8 cellular contexts compared by ENCODE assay signal in genomic region chr11:289145-289705, GRCh38. TPM values are rescaled to one million over a fixed set of nuclear protein-coding genes. Genes with fewer than 3 reads are reported as not detected.
DNase-seq lines count a peak whose midpoint lies in the region; ATAC-seq, FAIRE-seq and TF ChIP-seq lines count a peak whose summit lies in the region.

No MANE protein-coding gene starts in this region.

- no peaks in the 10 kb centered on the region for H3K9me3 Mint-ChIP-seq in astrocyte (ENCODE audit: unreplicated experiment)

- H3K27ac Mint-ChIP-seq in astrocyte (ENCODE audit: unreplicated experiment), result no peak overlapping the region

- no peaks in the 10 kb centered on the region for H3K4me1 Mint-ChIP-seq in astrocyte (ENCODE audit: low read depth, unreplicated experiment)

- no peak overlapping the region for H4K5ac ChIP-seq in mesendoderm (ENCODE audit: low read length)

- H2AK5ac ChIP-seq in mesendoderm (ENCODE audit: low read length), result no peak overlapping the region

- POLR2A ChIA-PET in AG04449 (lab: Yijun Ruan, JAX), result no interaction called here

- H3K4me3 ChIP-seq in AG04449 (ENCODE audit: low read depth, low read length) (peak overlapping the region; percentile 61), HUES6 (ENCODE audit: low read depth, low read length) (peak overlapping the region; percentile 64), astrocyte (ENCODE audit: insufficient read depth, low read depth, low read length) (no peak overlapping the region), mesendoderm (ENCODE audit: low read length) (no peak overlapping the region)

- H3K4ac ChIP-seq in mesendoderm (ENCODE audit: low read depth, low read length), result peak overlapping the region; percentile 66

- H2AFZ ChIP-seq in astrocyte (ENCODE audit: low read depth, low read length), result no peak overlapping the region

- H4K8ac ChIP-seq in mesendoderm (ENCODE audit: low read depth, low read length), result no peak overlapping the region

- H3K56ac ChIP-seq in mesendoderm (ENCODE audit: low read length), result peak overlapping the region; percentile 68

- CTCF ChIA-PET in AG04449 (lab: Yijun Ruan, JAX), result interaction anchor here (3.4 to 9.1 kb wide), 2 partner anchors 16 to 38 kb away, joined by 10 to 68 read pairs; partner anchors contain the start of gene IFITM2

- H3K4me1 ChIP-seq in HUES6 (ENCODE audit: control insufficient read depth, insufficient read depth, low read length), result peaks cover 41% of the 10 kb centered on the region
- peaks cover 6% of the 10 kb centered on the region for H3K4me1 ChIP-seq in astrocyte (ENCODE audit: insufficient read depth, low read length)
- H3K4me1 ChIP-seq in mesendoderm (ENCODE audit: control insufficient read depth, low read depth, low read length), result peaks cover 12% of the 10 kb centered on the region

- H3K23ac ChIP-seq in mesendoderm (ENCODE audit: low read length), result no peak overlapping the region

- H3K79me1 ChIP-seq in mesendoderm (ENCODE audit: low read length), result peaks cover 1% of the 10 kb centered on the region

- no peaks in the 10 kb centered on the region for H3K79me2 ChIP-seq in astrocyte (ENCODE audit: insufficient read depth, low read length)
- no peaks in the 10 kb centered on the region for H3K79me2 ChIP-seq in mesendoderm (ENCODE audit: control insufficient read depth, insufficient read depth, low read length)

- H3K9me3 ChIP-seq in HUES6 (ENCODE audit: control insufficient read depth, insufficient read depth, low read depth, low read length), result no peaks in the 10 kb centered on the region
- H3K9me3 ChIP-seq in astrocyte (ENCODE audit: insufficient read depth, low read depth, low read length), result no peaks in the 10 kb centered on the region

- H2BK15ac ChIP-seq in mesendoderm (replicated peaks; ENCODE audit: low read depth), result no peak overlapping the region

- WGBS in mesendoderm (ENCODE audit: extremely low coverage, insufficient coverage, low lambda C conversion rate), result no CpG with 5 or more reads among the region's 42 CpGs

- H3K36me3 Mint-ChIP-seq in astrocyte (ENCODE audit: low read depth, unreplicated experiment), result peaks cover 1% of the 10 kb centered on the region

- no peak overlapping the region for H2BK5ac ChIP-seq in mesendoderm (ENCODE audit: low read length)

- no peak for FAIRE-seq in astrocyte (lab: Jason Lieb, UNC)

- peaks cover 28% of the 10 kb centered on the region for H3K27me3 Mint-ChIP-seq in astrocyte (ENCODE audit: low read depth, unreplicated experiment)

- H2BK120ac ChIP-seq in mesendoderm (ENCODE audit: low read depth, low read length), result peak overlapping the region; percentile 39

- H4K20me1 ChIP-seq in astrocyte (ENCODE audit: insufficient read depth, low read length), result no peaks in the 10 kb centered on the region

- DNase-seq in AG04449 (ENCODE audit: low read depth, low spot score), result no peak
- no peak for DNase-seq in astrocyte (ENCODE audit: low read depth)
- DNase-seq in mesendoderm, result no peak
- no peak for DNase-seq in retina
- no peak for DNase-seq in cerebellar nuclear complex (lab: John Stamatoyannopoulos, UW)
- no peak for DNase-seq in occipital lobe (lab: John Stamatoyannopoulos, UW)

- no peak for ATAC-seq in esophagus mucosa

- H3K36me3 ChIP-seq in HUES6 (ENCODE audit: control insufficient read depth, insufficient read depth, low read length), result peaks cover 19% of the 10 kb centered on the region
- no peaks in the 10 kb centered on the region for H3K36me3 ChIP-seq in astrocyte (ENCODE audit: insufficient read depth, low read length)
- peaks cover 6% of the 10 kb centered on the region for H3K36me3 ChIP-seq in mesendoderm (ENCODE audit: control insufficient read depth, insufficient read depth, low read length)

- H3K18ac ChIP-seq in mesendoderm (ENCODE audit: low read length), result peak overlapping the region; percentile 56

- peaks cover 21% of the 10 kb centered on the region for H3K27me3 ChIP-seq in HUES6 (ENCODE audit: control insufficient read depth, insufficient read depth, low read length)
- peaks cover 15% of the 10 kb centered on the region for H3K27me3 ChIP-seq in astrocyte (ENCODE audit: insufficient read depth, low read length)
- H3K27me3 ChIP-seq in mesendoderm (ENCODE audit: insufficient read depth, low read length, poor library complexity), result no peaks in the 10 kb centered on the region

- H3K27ac ChIP-seq in HUES6 (ENCODE audit: low read depth, low read length) (no peak overlapping the region), astrocyte (ENCODE audit: low read depth, low read length) (no peak overlapping the region), mesendoderm (ENCODE audit: low read depth, low read length) (no peak overlapping the region)

- peak overlapping the region; percentile 81 for H3K4me3 Mint-ChIP-seq in astrocyte (ENCODE audit: unreplicated experiment)

- TF ChIP-seq CTCF in AG04449 (IDR thresholded peaks at IDR 0.05; ENCODE audit: insufficient read depth, low read length, missing control alignments) (no peak), astrocyte (IDR thresholded peaks at IDR 0.05; ENCODE audit: insufficient read depth, low read depth, low read length) (no peak)

- H3K4me2 ChIP-seq in astrocyte (ENCODE audit: low read length) (peak overlapping the region; percentile 90), mesendoderm (ENCODE audit: low read length) (peak overlapping the region; percentile 49)

- H3K9ac ChIP-seq in HUES6 (ENCODE audit: low read length) (no peak overlapping the region), astrocyte (ENCODE audit: low read length) (no peak overlapping the region), mesendoderm (ENCODE audit: low read length) (peak overlapping the region; percentile 72)

RNA-seq across cellular contexts. Expression of gene PGGHG, which starts 0.3 kb away (rescaled TPM):
- total RNA-seq in astrocyte (22.9 and 25.1 TPM in 2 replicates), esophagus mucosa (2.4 TPM), occipital lobe (1.4 TPM)
- polyA plus RNA-seq in mesendoderm (2013, experiment 1 of 2), result 27.3 TPM
- 26.0 TPM for polyA plus RNA-seq in mesendoderm (2013, experiment 2 of 2)

RNA-seq across cellular contexts. Expression of gene IFITM5, which starts 10.1 kb away (rescaled TPM):
- total RNA-seq in astrocyte, result not detected in 2 replicates
- polyA plus RNA-seq in mesendoderm (2013, experiment 1 of 2), result 0.13 TPM
- 0.15 TPM for polyA plus RNA-seq in mesendoderm (2013, experiment 2 of 2)
- not detected for total RNA-seq in esophagus mucosa
- total RNA-seq in occipital lobe, result not detected

RNA-seq across cellular contexts. Expression of gene NLRP6, which starts 11.0 kb away (rescaled TPM):
- total RNA-seq in astrocyte (not detected in 2 replicates), esophagus mucosa (0.12 TPM), occipital lobe (not detected)
- not detected for polyA plus RNA-seq in mesendoderm (2013, experiment 1 of 2)
- polyA plus RNA-seq in mesendoderm (2013, experiment 2 of 2), result not detected

RNA-seq across cellular contexts. Expression of gene IFITM2, which starts 18.4 kb away (rescaled TPM):
- 474 and 575 TPM in 2 replicates for total RNA-seq in astrocyte
- 1,871 TPM for polyA plus RNA-seq in mesendoderm (2013, experiment 1 of 2)
- polyA plus RNA-seq in mesendoderm (2013, experiment 2 of 2), result 1,795 TPM
- total RNA-seq in esophagus mucosa, result 94.0 TPM
- total RNA-seq in occipital lobe, result 1.6 TPM

RNA-seq across cellular contexts. Expression of gene IFITM1, which starts 24.6 kb away (rescaled TPM):
- total RNA-seq in astrocyte (526 and 631 TPM in 2 replicates), esophagus mucosa (59.8 TPM), occipital lobe (6.9 TPM)
- 1,155 TPM for polyA plus RNA-seq in mesendoderm (2013, experiment 1 of 2)
- 1,131 TPM for polyA plus RNA-seq in mesendoderm (2013, experiment 2 of 2)

Comparison
In these comparisons a context has a peak if more than half of its experiments do, and no peak if none do; other contexts are left out.
1. H3K4me3 ChIP-seq: peak in AG04449 (single experiment) and HUES6 (single experiment); none in astrocyte (single experiment) and mesendoderm (single experiment).